Comparison of ENCODE assay signal across 9 cellular contexts in genomic region chr14:71586131-71586893, GRCh38.
DNase-seq lines count a peak whose midpoint lies in the region; ATAC-seq, FAIRE-seq and TF ChIP-seq lines count a peak whose summit lies in the region.
"Had no signal": no experiment of that assay in that cellular context is flagged by ENCODE, and none has a peak within 500 bp of the region (broad histone marks: within the 10 kb centered on the region; RNA-seq: fewer than 3 reads in every experiment).

No MANE protein-coding gene starts in this region.

- intact Hi-C loops in mammary epithelial cell (cut with micrococcal nuclease) (no loop called here), transverse colon (cut with DNase I; ENCODE audit: low total_unique reads) (no loop called here)

- 18% methylated on average over 10 of the region's 14 CpGs for WGBS in mammary epithelial cell (ENCODE audit: low coverage, missing lambda C conversion rate)
- WGBS in transverse colon (ENCODE audit: low coverage in 1 of 2), 2 donors, result 58 to 60% methylated on average over 6 to 14 of the region's 14 CpGs

- H3K27ac ChIP-seq in mammary epithelial cell (ENCODE audit: insufficient read depth, low read depth, low read length) (no peak overlapping the region), transverse colon (peak overlapping the region in 3 of 4 donors; percentile 4 to 44 (median 32))

- H3K9ac ChIP-seq in mammary epithelial cell (ENCODE audit: insufficient read depth, low read length), result no peak overlapping the region

- dilution Hi-C loops in mammary epithelial cell (cut with HindIII; ENCODE audit: low sequenced_read_pairs), result no loop called here

- H4K20me1 ChIP-seq in mammary epithelial cell (ENCODE audit: insufficient read depth, low read length), result no peaks in the 10 kb centered on the region

- peak overlapping the region; percentile 69 for H3K4me2 ChIP-seq in mammary epithelial cell (ENCODE audit: insufficient read depth, low read depth, low read length)

- no TSS peak for BruUV-seq in mammary epithelial cell (replicated peaks; lab: Mats Ljungman, UMichigan)

- no peak overlapping the region for H3K4me3 ChIP-seq in mammary epithelial cell (replicated peaks in 1 of 3; ENCODE audit: insufficient read depth in 1 of 3, low read depth in 2 of 3, low read length in 3 of 3)
- peak overlapping the region in 2 of 4 donors; percentile 13 to 22 for H3K4me3 ChIP-seq in transverse colon

- H3K79me2 ChIP-seq in mammary epithelial cell (ENCODE audit: insufficient read depth, low read length), result peaks cover 10% of the 10 kb centered on the region

- no peak for TF ChIP-seq CTCF in mammary epithelial cell (conservative IDR thresholded peaks at IDR 0.05 in 1 of 2, IDR thresholded peaks at IDR 0.05 in 1 of 2; ENCODE audit: extremely low read depth in 1 of 2, insufficient read depth in 1 of 2, low read depth in 1 of 2, low read length in 2 of 2)
- TF ChIP-seq CTCF in transverse colon (IDR thresholded peaks at IDR 0.05), result no peak

- no peak for TF ChIP-seq EP300 in transverse colon (IDR thresholded peaks at IDR 0.05; ENCODE audit: low read depth)

- DNase-seq in NCI-H1105 (lab: John Stamatoyannopoulos, UW) (peak; percentile 13), mammary epithelial cell (peak; percentile 16), medulla oblongata (ENCODE audit: extremely low spot score) (peak; percentile 49), transverse colon (no peak), GM12891 (ENCODE audit: insufficient read length, low spot score) (no peak), D341Med (ENCODE audit: low spot score) (no peak)
- DNase-seq: NCI-H2171 treated with DMSO at 0.1 percent for 48 hours had no signal

- in situ Hi-C loops in mammary epithelial cell (cut with MboI; ENCODE audit: low sequenced_read_pairs in 2 of 2), result no loop called here
- in situ Hi-C loops in transverse colon (cut with MboI; ENCODE audit: low pct_ligation_motif_present in 1 of 4, low pct_unique_long_range_greater_than_20kb in 1 of 4, low sequenced_read_pairs in 3 of 4), result no loop called here

- FAIRE-seq in GM12891 (lab: Jason Lieb, UNC), result no peak

- H3K4me1 ChIP-seq in mammary epithelial cell (ENCODE audit: insufficient read depth, low read length), result no peaks in the 10 kb centered on the region
- H3K4me1 ChIP-seq in transverse colon, result peaks cover 0 to 14% (median 10%) of the 10 kb centered on the region in 4 donors

- H2AFZ ChIP-seq in mammary epithelial cell (ENCODE audit: low read depth, low read length), result peak overlapping the region; percentile 30

- no peak for ATAC-seq in HG03175 (IDR thresholded peaks at IDR 0.05; ENCODE audit: unreplicated experiment)
- ATAC-seq: activated T-helper 17 cell treated with anti-CD3 and anti-CD28 coated beads, Interleukin-2, amount 50 U/mL, for 72 hours had no signal

- no peak for TF ChIP-seq POLR2A in transverse colon (IDR thresholded peaks at IDR 0.05)
- TF ChIP-seq POLR2A in GM12891 (IDR thresholded peaks at IDR 0.05; ENCODE audit: low read depth, low read length), result no peak

- H3K36me3 ChIP-seq in mammary epithelial cell (ENCODE audit: insufficient read depth, low read length) (no peaks in the 10 kb centered on the region), transverse colon (no peaks in the 10 kb centered on the region)

- no peaks in the 10 kb centered on the region for H3K9me3 ChIP-seq in mammary epithelial cell (replicated peaks; ENCODE audit: insufficient read depth, low read length)
- no peaks in the 10 kb centered on the region for H3K9me3 ChIP-seq in transverse colon

- CTCF ChIA-PET in mammary epithelial cell (lab: Charles Lee; ENCODE audit: low non-redundant PET), result no interaction called here

- H3K27me3 ChIP-seq in mammary epithelial cell (ENCODE audit: insufficient read depth, low read length) (no peaks in the 10 kb centered on the region), transverse colon (no peaks in the 10 kb centered on the region)

TF ChIP-seq in GM12891, 5 proteins besides CTCF, POLR2A, EP300 and RAD21:
- TF ChIP-seq PAX5 (IDR thresholded peaks at IDR 0.05; ENCODE audit: insufficient read depth, low read length, severe bottlenecking), result no peak
- no peak for TF ChIP-seq TAF1 (IDR thresholded peaks at IDR 0.05; ENCODE audit: low read depth, low read length)
- no peak for TF ChIP-seq POLR2AphosphoS5 (IDR thresholded peaks at IDR 0.05; ENCODE audit: low read depth, low read length)
- TF ChIP-seq POU2F2 (IDR thresholded peaks at IDR 0.05; ENCODE audit: low read depth, low read length), result no peak
- TF ChIP-seq SPI1 (IDR thresholded peaks at IDR 0.05; ENCODE audit: low read depth, low read length), result no peak

Comparison
In these comparisons a context has a peak if more than half of its experiments do, and no peak if none do; other contexts are left out.
1. DNase-seq: peak in NCI-H1105 (single experiment), mammary epithelial cell (single experiment) and medulla oblongata (single experiment); none in transverse colon (single experiment), GM12891 (single experiment) and D341Med (single experiment).